ENCODE assay signal across 23 cellular contexts in the genomic region with DNA sequence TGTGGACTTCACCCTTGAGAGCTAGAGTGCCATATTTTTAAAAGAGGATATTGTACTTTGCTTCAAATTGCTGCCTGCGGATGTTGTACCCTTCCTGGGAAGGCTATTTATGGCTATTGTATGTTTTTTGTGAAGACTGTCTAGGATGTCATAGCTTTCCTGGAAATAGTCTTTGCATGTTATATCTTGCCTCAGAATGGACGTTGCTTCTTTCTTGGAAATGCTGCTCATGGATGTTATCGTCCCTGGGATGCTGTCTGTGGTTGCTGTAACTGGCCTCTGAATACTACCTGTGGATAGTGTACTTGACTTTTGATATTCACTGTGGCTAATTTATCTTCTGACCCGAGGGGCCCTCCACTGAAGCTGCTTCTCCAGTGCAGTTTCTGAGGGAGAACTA.
"Had no signal": no experiment of that assay in that cellular context is flagged by ENCODE, and none has a peak within 500 bp of the region (broad histone marks: within the 10 kb centered on the region; RNA-seq: fewer than 3 reads in every experiment).

No MANE protein-coding gene starts in this region.

- H3K4me1 ChIP-seq: left ventricle myocardium inferior, right atrium auricular region, right lobe of liver, tibial nerve, uterus had no signal

- H3K27me3 ChIP-seq: ovary, right atrium auricular region, right lobe of liver, tibial nerve had no signal

- DNase-seq: islet precursor cell; left ventricle myocardium inferior; midbrain; mucosa of descending colon; naive thymus-derived CD4-positive, alpha-beta T cell; ovary; right lobe of liver; stimulated activated CD4-positive, alpha-beta T cell treated with anti-CD3 and anti-CD28 coated beads, Interleukin-1b, Interleukin-23, amount 100 ng/mL, for 48 hours; stimulated activated CD4-positive, alpha-beta T cell treated with anti-CD3 and anti-CD28 coated beads, Interleukin-2, amount 100 ng/mL, for 48 hours; stimulated activated CD4-positive, alpha-beta T cell treated with anti-CD3 and anti-CD28 coated beads, Interleukin-4, amount 100 ng/mL, for 4 hours; stimulated activated CD8-positive, alpha-beta memory T cell treated with anti-CD3 and anti-CD28 coated beads, Interleukin-4, amount 100 ng/mL, for 48 hours; stimulated activated naive CD4-positive, alpha-beta T cell treated with Interleukin-2 at 50 U/mL for 16 hours; stimulated activated naive CD8-positive, alpha-beta T cell treated with anti-CD3 and anti-CD28 coated beads, Interleukin-15, amount 100 ng/mL, for 72 hours; substantia nigra; uterus had no signal

- H3K4me3 ChIP-seq: left ventricle myocardium inferior, lung, mucosa of descending colon, ovary, right atrium auricular region, right lobe of liver, smooth muscle cell, tibial nerve, uterus had no signal

- H3K9me3 Mint-ChIP-seq: natural killer cell treated with Interleukin-12 subunit alpha and Interleukin-12 subunit beta and Interleukin-15 and Interleukin-18, amount 100 ng/mL, for 72 hours; stimulated activated memory B cell treated with anti-CD40 and anti-IgM and Interleukin-4, amounts not matched to agents 10 μg/mL and 1 μg/mL and 100 μg/mL, for 72 hours; stimulated activated naive CD8-positive, alpha-beta T cell treated with anti-CD3 and anti-CD28 coated beads, Interleukin-15, amount 100 ng/mL, for 72 hours; type B pancreatic cell had no signal

- H3K27ac ChIP-seq: left ventricle myocardium inferior, ovary, right atrium auricular region, right lobe of liver, tibial nerve, uterus had no signal

- H3K4me1 Mint-ChIP-seq: naive thymus-derived CD4-positive, alpha-beta T cell; stimulated activated memory B cell treated with anti-CD40 and anti-IgM and Interleukin-4, amounts not matched to agents 10 μg/mL and 1 μg/mL and 100 μg/mL, for 72 hours; stimulated activated naive CD8-positive, alpha-beta T cell treated with anti-CD3 and anti-CD28 coated beads, Interleukin-15, amount 100 ng/mL, for 72 hours had no signal

- H3K4me2 ChIP-seq: smooth muscle cell had no signal

- H3K4me3 Mint-ChIP-seq: naive thymus-derived CD4-positive, alpha-beta T cell; natural killer cell treated with Interleukin-12 subunit alpha and Interleukin-12 subunit beta and Interleukin-15 and Interleukin-18, amount 100 ng/mL, for 72 hours; stimulated activated memory B cell treated with anti-CD40 and anti-IgM and Interleukin-4, amounts not matched to agents 10 μg/mL and 1 μg/mL and 100 μg/mL, for 72 hours; stimulated activated naive CD8-positive, alpha-beta T cell treated with anti-CD3 and anti-CD28 coated beads, Interleukin-15, amount 100 ng/mL, for 72 hours; type B pancreatic cell had no signal

- H3K36me3 ChIP-seq: left ventricle myocardium inferior, ovary, right atrium auricular region, right lobe of liver, tibial nerve, uterus had no signal

- H3K9me3 ChIP-seq: mucosa of descending colon, ovary, right atrium auricular region, right lobe of liver, tibial nerve, uterus had no signal

- H3K27me3 Mint-ChIP-seq: naive thymus-derived CD4-positive, alpha-beta T cell; natural killer cell treated with Interleukin-12 subunit alpha and Interleukin-12 subunit beta and Interleukin-15 and Interleukin-18, amount 100 ng/mL, for 72 hours; progenitor cell of endocrine pancreas; stimulated activated memory B cell treated with anti-CD40 and anti-IgM and Interleukin-4, amounts not matched to agents 10 μg/mL and 1 μg/mL and 100 μg/mL, for 72 hours; stimulated activated naive CD8-positive, alpha-beta T cell treated with anti-CD3 and anti-CD28 coated beads, Interleukin-15, amount 100 ng/mL, for 72 hours; type B pancreatic cell had no signal

- H3K36me3 Mint-ChIP-seq: natural killer cell treated with Interleukin-12 subunit alpha and Interleukin-12 subunit beta and Interleukin-15 and Interleukin-18, amount 100 ng/mL, for 72 hours; type B pancreatic cell had no signal

- ATAC-seq: mucosa of descending colon; naive thymus-derived CD4-positive, alpha-beta T cell; natural killer cell treated with Interleukin-12 subunit alpha and Interleukin-12 subunit beta and Interleukin-15 and Interleukin-18, amount 100 ng/mL, for 72 hours; right lobe of liver; stimulated activated memory B cell treated with anti-CD40 and anti-IgM and Interleukin-4, amounts not matched to agents 10 μg/mL and 1 μg/mL and 100 μg/mL, for 72 hours; stimulated activated naive CD8-positive, alpha-beta T cell treated with anti-CD3 and anti-CD28 coated beads, Interleukin-15, amount 100 ng/mL, for 72 hours had no signal

- H3K27ac Mint-ChIP-seq: naive thymus-derived CD4-positive, alpha-beta T cell; natural killer cell treated with Interleukin-12 subunit alpha and Interleukin-12 subunit beta and Interleukin-15 and Interleukin-18, amount 100 ng/mL, for 72 hours; progenitor cell of endocrine pancreas; stimulated activated memory B cell treated with anti-CD40 and anti-IgM and Interleukin-4, amounts not matched to agents 10 μg/mL and 1 μg/mL and 100 μg/mL, for 72 hours; stimulated activated naive CD8-positive, alpha-beta T cell treated with anti-CD3 and anti-CD28 coated beads, Interleukin-15, amount 100 ng/mL, for 72 hours; type B pancreatic cell had no signal
